20 cellular contexts compared by ENCODE assay signal in genomic region chr6:145603424-145603833, GRCh38.
DNase-seq lines count a peak whose midpoint lies in the region; ATAC-seq and TF ChIP-seq lines count a peak whose summit lies in the region.
"Had no signal": no experiment of that assay in that cellular context is flagged by ENCODE, and none has a peak within 500 bp of the region (broad histone marks: within the 10 kb centered on the region; RNA-seq: fewer than 3 reads in every experiment).

No MANE protein-coding gene starts in this region.

- DNase-seq in NCI-H69 (lab: John Stamatoyannopoulos, UW) (peak; percentile 18), SK-N-DZ (ENCODE audit: low spot score) (peak; percentile 84), midbrain (lab: John Stamatoyannopoulos, UW) (no peak), GM03348 (ENCODE audit: low spot score) (no peak)
- DNase-seq: 8988T; ACHN; BE2C; C1 segment of cervical spinal cord; CD4-positive, alpha-beta memory T cell; CD4-positive, CD25-positive, alpha-beta regulatory T cell; CD8-positive, alpha-beta memory T cell; COR-L47; DMS 273 treated with DMSO at 0.1 percent for 48 hours; DMS153; DMS53; DMS79; DND-41; EL; GDM1 had no signal

- no peak for ATAC-seq in SK-N-SH treated with all-trans-retinoic acid at 6 μM for 48 hours

TF ChIP-seq in SK-N-SH treated with all-trans-retinoic acid at 6 μM for 48 hours, 23 proteins besides CTCF, POLR2A, EP300 and RAD21:
- TF ChIP-seq RARB (CRISPR knock-in tag; IDR thresholded peaks at IDR 0.05), result no peak
- peak; percentile 93 for TF ChIP-seq SNAI2 (CRISPR knock-in tag; IDR thresholded peaks at IDR 0.05)
- no peak for TF ChIP-seq ZFP30 (CRISPR knock-in tag; IDR thresholded peaks at IDR 0.05)
- no peak for TF ChIP-seq POU6F1 (CRISPR knock-in tag; IDR thresholded peaks at IDR 0.05; ENCODE audit: borderline replicate concordance, low read depth)
- peak; percentile 68; the same call in 1 of the 2 replicates for TF ChIP-seq ESRRG (CRISPR knock-in tag; IDR thresholded peaks at IDR 0.05)
- peak; percentile 68; the same call in 1 of the 2 replicates for TF ChIP-seq GLIS3 (CRISPR knock-in tag; IDR thresholded peaks at IDR 0.05)
- no peak for TF ChIP-seq PATZ1 (CRISPR knock-in tag; IDR thresholded peaks at IDR 0.05; ENCODE audit: borderline replicate concordance)
- TF ChIP-seq BACH2 (CRISPR knock-in tag; IDR thresholded peaks at IDR 0.05; ENCODE audit: borderline replicate concordance), result 0 out of 2 replicates have a peak, but pooled peaks have one; percentile 12
- no peak for TF ChIP-seq CSDC2 (CRISPR knock-in tag; IDR thresholded peaks at IDR 0.05)
- no peak for TF ChIP-seq ZC3H10 (CRISPR knock-in tag; IDR thresholded peaks at IDR 0.05)
- peak; percentile 75; the same call in 1 of the 2 replicates for TF ChIP-seq ARNTL (CRISPR knock-in tag; IDR thresholded peaks at IDR 0.05; ENCODE audit: borderline replicate concordance, low read depth)
- TF ChIP-seq ZNF565 (CRISPR knock-in tag; conservative IDR thresholded peaks at IDR 0.05; ENCODE audit: low read depth), result peak; percentile 67; the same call in 1 of the 2 replicates
- peak; percentile 91 for TF ChIP-seq TSHZ2 (CRISPR knock-in tag; IDR thresholded peaks at IDR 0.05)
- peak; percentile 62; the same call in 1 of the 2 replicates for TF ChIP-seq ZNF70 (CRISPR knock-in tag; IDR thresholded peaks at IDR 0.05)
- TF ChIP-seq CSRNP3 (CRISPR knock-in tag; IDR thresholded peaks at IDR 0.05), result peak; percentile 94
- peak; percentile 86 for TF ChIP-seq ISL1 (CRISPR knock-in tag; IDR thresholded peaks at IDR 0.05)
- TF ChIP-seq CREB5 (CRISPR knock-in tag; IDR thresholded peaks at IDR 0.05; ENCODE audit: low read depth), result 0 out of 2 replicates have a peak, but pooled peaks have one; percentile 27
- TF ChIP-seq PPARA (CRISPR knock-in tag; IDR thresholded peaks at IDR 0.05; ENCODE audit: borderline replicate concordance), result peak; percentile 95
- TF ChIP-seq ZNF8 (CRISPR knock-in tag; IDR thresholded peaks at IDR 0.05), result peak; percentile 75
- TF ChIP-seq TOX (CRISPR knock-in tag; IDR thresholded peaks at IDR 0.05; ENCODE audit: borderline replicate concordance), result no peak
- TF ChIP-seq TCF4 (CRISPR knock-in tag; IDR thresholded peaks at IDR 0.05; ENCODE audit: borderline replicate concordance), result peak; percentile 98
- TF ChIP-seq OSR1 (CRISPR knock-in tag; IDR thresholded peaks at IDR 0.05), result no peak
- no peak for TF ChIP-seq ZFP3 (CRISPR knock-in tag; IDR thresholded peaks at IDR 0.05)

Comparison
In these comparisons a context has a peak if more than half of its experiments do, and no peak if none do; other contexts are left out.
1. DNase-seq: peak in NCI-H69 (single experiment) and SK-N-DZ (single experiment); none in midbrain (single experiment) and GM03348 (single experiment).